ENCODE assay signal across 4 cellular contexts in genomic region chr5:59184769-59185168, GRCh38.
"Had no signal": no experiment of that assay in that cellular context is flagged by ENCODE, and none has a peak within 500 bp of the region (broad histone marks: within the 10 kb centered on the region; RNA-seq: fewer than 3 reads in every experiment).

No MANE protein-coding gene starts in this region.

- DNase-seq: H9, HCEC 1CT, IMR-90 had no signal

- H3K4me2 ChIP-seq: GM23338 had no signal

- H3K4me3 ChIP-seq: GM23338 had no signal

- ATAC-seq: GM23338 had no signal
